Comparison of ENCODE assay signal across 1 cellular context in genomic region chr19:49497047-49497789, GRCh38.
TF ChIP-seq lines count a peak whose summit lies in the region.

No MANE protein-coding gene starts in this region.

TF ChIP-seq in HEK293, 187 proteins besides CTCF, POLR2A, EP300 and RAD21 (continued from another document and continues in another):
- TF ChIP-seq ZNF518A (tag by site-specific recombination; conservative IDR thresholded peaks at IDR 0.05; ENCODE audit: low read depth) (no peak), ZNF654 (tag by site-specific recombination; IDR thresholded peaks at IDR 0.05; ENCODE audit: low read depth) (no peak), PRDM6 (tag by site-specific recombination; IDR thresholded peaks at IDR 0.05) (no peak), ZNF138 (tag by site-specific recombination; IDR thresholded peaks at IDR 0.05; ENCODE audit: borderline replicate concordance) (no peak), YY1 (tag by site-specific recombination; IDR thresholded peaks at IDR 0.05) (no peak), ZNF785 (tag by site-specific recombination; IDR thresholded peaks at IDR 0.05) (no peak), KLF1 (tag by site-specific recombination; IDR thresholded peaks at IDR 0.05) (peak; percentile 34; the same call in 1 of the 2 replicates), ZNF140 (tag by site-specific recombination; IDR thresholded peaks at IDR 0.05) (no peak), ZBTB6 (tag by site-specific recombination; IDR thresholded peaks at IDR 0.05) (no peak), ZNF488 (tag by site-specific recombination; IDR thresholded peaks at IDR 0.05) (no peak), ZNF76 (tag by site-specific recombination; IDR thresholded peaks at IDR 0.05; ENCODE audit: borderline replicate concordance, low read depth) (peak; percentile 76; the same call in 1 of the 2 replicates), ZBTB11 (tag by site-specific recombination; conservative IDR thresholded peaks at IDR 0.05; ENCODE audit: low read depth) (peak; percentile 64), SP7 (tag by site-specific recombination; IDR thresholded peaks at IDR 0.05) (no peak), ZNF610 (tag by site-specific recombination; IDR thresholded peaks at IDR 0.05; ENCODE audit: borderline replicate concordance) (no peak), KLF9 (tag by site-specific recombination; IDR thresholded peaks at IDR 0.05; ENCODE audit: low read depth) (0 out of 2 replicates have a peak, but pooled peaks have one; percentile 25), KLF16 (tag by site-specific recombination; IDR thresholded peaks at IDR 0.05) (no peak), ZNF121 (tag by site-specific recombination; IDR thresholded peaks at IDR 0.05) (no peak), ZNF692 (tag by site-specific recombination; IDR thresholded peaks at IDR 0.05) (0 out of 2 replicates have a peak, but pooled peaks have one; percentile 11), MZF1 (tag by site-specific recombination; IDR thresholded peaks at IDR 0.05; ENCODE audit: borderline replicate concordance) (no peak), PATZ1 (tag by site-specific recombination; IDR thresholded peaks at IDR 0.05) (no peak), HIC1 (tag by site-specific recombination; IDR thresholded peaks at IDR 0.05) (peak; percentile 72), ZNF707 (tag by site-specific recombination; IDR thresholded peaks at IDR 0.05) (no peak), ZNF501 (tag by site-specific recombination; IDR thresholded peaks at IDR 0.05) (no peak), ZNF560 (tag by site-specific recombination; IDR thresholded peaks at IDR 0.05; ENCODE audit: borderline replicate concordance) (no peak), ZNF302 (tag by site-specific recombination; IDR thresholded peaks at IDR 0.05; ENCODE audit: low read depth) (no peak), OVOL3 (tag by site-specific recombination; IDR thresholded peaks at IDR 0.05) (no peak), ZNF341 (tag by site-specific recombination; IDR thresholded peaks at IDR 0.05; ENCODE audit: low read depth) (no peak), SP3 (tag by site-specific recombination; IDR thresholded peaks at IDR 0.05) (peak; percentile 62), ZBTB7A (tag by site-specific recombination; IDR thresholded peaks at IDR 0.05; ENCODE audit: low read depth) (no peak), ZNF837 (tag by site-specific recombination; IDR thresholded peaks at IDR 0.05) (no peak), ZNF211 (tag by site-specific recombination; IDR thresholded peaks at IDR 0.05; ENCODE audit: low read depth) (no peak), ATF2 (tag by site-specific recombination; IDR thresholded peaks at IDR 0.05; ENCODE audit: low read depth) (no peak), KLF8 (tag by site-specific recombination; IDR thresholded peaks at IDR 0.05) (no peak), WT1 (tag by site-specific recombination; IDR thresholded peaks at IDR 0.05) (no peak), ZNF423 (tag by site-specific recombination; IDR thresholded peaks at IDR 0.05) (no peak), HOXC10 (CRISPR knock-in tag; IDR thresholded peaks at IDR 0.05) (no peak), ZNF664 (tag by site-specific recombination; IDR thresholded peaks at IDR 0.05) (no peak), ZNF544 (tag by site-specific recombination; IDR thresholded peaks at IDR 0.05) (no peak), IKZF3 (tag by site-specific recombination; IDR thresholded peaks at IDR 0.05) (no peak), ZNF677 (tag by site-specific recombination; IDR thresholded peaks at IDR 0.05) (no peak), ZNF174 (tag by site-specific recombination; IDR thresholded peaks at IDR 0.05) (no peak), ZBTB1 (tag by site-specific recombination; IDR thresholded peaks at IDR 0.05) (no peak), ZNF324 (tag by site-specific recombination; IDR thresholded peaks at IDR 0.05) (no peak), ZNF274 (IDR thresholded peaks at IDR 0.05; ENCODE audit: low read length) (no peak), ZNF274 (tag by site-specific recombination; IDR thresholded peaks at IDR 0.05; ENCODE audit: borderline replicate concordance) (no peak)
